In genomic region chr1:9652379-9653194, GRCh38 we compare ENCODE assay signal across 1 cellular context.
TF ChIP-seq lines count a peak whose summit lies in the region.

No MANE protein-coding gene starts in this region.

TF ChIP-seq in H1, 55 proteins besides CTCF, POLR2A, EP300 and RAD21 (continued from another document):
- no peak; the same call in 1 of the 2 replicates for TF ChIP-seq MAX (IDR thresholded peaks at IDR 0.05)
